In genomic region chr18:49168281-49168680, GRCh38 we compare ENCODE assay signal across 15 cellular contexts.
DNase-seq lines count a peak whose midpoint lies in the region; ATAC-seq and TF ChIP-seq lines count a peak whose summit lies in the region.
"Had no signal": no experiment of that assay in that cellular context is flagged by ENCODE, and none has a peak within 500 bp of the region (broad histone marks: within the 10 kb centered on the region; RNA-seq: fewer than 3 reads in every experiment).

No MANE protein-coding gene starts in this region.

- no peak overlapping the region for H4K12ac ChIP-seq in trophoblast cell (ENCODE audit: low read depth, low read length)

- no peak overlapping the region for H4K8ac ChIP-seq in trophoblast cell (ENCODE audit: low read depth, low read length)

- H3K18ac ChIP-seq in trophoblast cell (ENCODE audit: low read length), result no peak overlapping the region

- H3K27me3 ChIP-seq in CD8-positive, alpha-beta memory T cell (ENCODE audit: insufficient read depth, low read length, poor library complexity, severe bottlenecking), result no peaks in the 10 kb centered on the region
- H3K27me3 ChIP-seq in MM.1S (replicated peaks; ENCODE audit: insufficient read depth, low read length) (no peaks in the 10 kb centered on the region), trophoblast cell (ENCODE audit: insufficient read depth, low read length) (no peaks in the 10 kb centered on the region), right lobe of liver (no peaks in the 10 kb centered on the region)
- H3K27me3 ChIP-seq: cardiac muscle cell, esophagus muscularis mucosa had no signal

- H3K27ac Mint-ChIP-seq in CD8-positive, alpha-beta memory T cell, result peak overlapping the region in 5 of 8 donors; percentile 12 to 95 (median 79)
- H3K27ac Mint-ChIP-seq: activated CD4-positive, alpha-beta T cell treated with anti-CD3 and anti-CD28 coated beads for 36 hours had no signal

- H3K4ac ChIP-seq in trophoblast cell (ENCODE audit: low read depth, low read length), result no peak overlapping the region

- peak overlapping the region in 4 of 7 donors; percentile 75 to 86 (median 83) for H3K4me3 Mint-ChIP-seq in CD8-positive, alpha-beta memory T cell
- H3K4me3 Mint-ChIP-seq: CD14-positive monocyte had no signal

- H3K9me3 ChIP-seq in CD8-positive, alpha-beta memory T cell (ENCODE audit: low read length), result no peaks in the 10 kb centered on the region
- H3K9me3 ChIP-seq in MM.1S (replicated peaks; ENCODE audit: insufficient read depth, low read length) (no peaks in the 10 kb centered on the region), trophoblast cell (ENCODE audit: insufficient read depth, low read depth, low read length) (no peaks in the 10 kb centered on the region), right lobe of liver (no peaks in the 10 kb centered on the region)

- peaks cover 7 to 14% (median 12%) of the 10 kb centered on the region in 3 donors for H3K36me3 Mint-ChIP-seq in CD8-positive, alpha-beta memory T cell

- no peak overlapping the region for H3K23ac ChIP-seq in trophoblast cell (ENCODE audit: low read length)

- H4K20me1 ChIP-seq in MM.1S (ENCODE audit: insufficient read depth, low read length), result no peaks in the 10 kb centered on the region

- H3F3A ChIP-seq in MM.1S (ENCODE audit: insufficient read depth, low read length), result no peaks in the 10 kb centered on the region

- H3K9me2 ChIP-seq in MM.1S (replicated peaks; ENCODE audit: insufficient read depth, low read length), result no peaks in the 10 kb centered on the region
- H3K9me2 ChIP-seq: SK-N-SH had no signal

- H3K4me1 ChIP-seq in CD8-positive, alpha-beta memory T cell (ENCODE audit: insufficient read depth, low read length), result no peaks in the 10 kb centered on the region
- 0 out of 2 replicates have a peak, but pooled peaks cover 11% of the 10 kb centered on the region for H3K4me1 ChIP-seq in MM.1S (ENCODE audit: low read length)
- no peaks in the 10 kb centered on the region for H3K4me1 ChIP-seq in trophoblast cell (ENCODE audit: control insufficient read depth in 1 of 2, insufficient read depth in 2 of 2, low read length in 2 of 2)
- H3K4me1 ChIP-seq in right lobe of liver, result no peaks in the 10 kb centered on the region

- H2AFZ ChIP-seq in MM.1S (ENCODE audit: low read length) (no peak overlapping the region), trophoblast cell (ENCODE audit: insufficient read depth, low read length, poor library complexity) (no peak overlapping the region)

- TF ChIP-seq POLR2A in right lobe of liver (IDR thresholded peaks at IDR 0.05), result no peak

- no peak overlapping the region for H4K91ac ChIP-seq in trophoblast cell (ENCODE audit: low read depth, low read length)

- DNase-seq in CD8-positive, alpha-beta memory T cell, result no peak
- no peak for DNase-seq in MM.1S
- peak; percentile 96 for DNase-seq in cerebellar cortex (ENCODE audit: low spot score)
- no peak for DNase-seq in trophoblast cell
- DNase-seq in retina, result no peak
- no peak for DNase-seq in D341Med (ENCODE audit: low spot score)
- DNase-seq in right lobe of liver, result no peak
- DNase-seq in NCI-H345 treated with DMSO at 0.1 percent for 48 hours (lab: John Stamatoyannopoulos, UW; ENCODE audit: unreplicated experiment), result no peak
- DNase-seq: effector CD4-positive, alpha-beta T cell; NCI-H2171; SK-N-SH had no signal

- H2AK5ac ChIP-seq in trophoblast cell (ENCODE audit: low read length), result peak overlapping the region; percentile 54

- intact Hi-C loops in right lobe of liver (cut with DNase I), result no loop called here

- H3K4me2 ChIP-seq in MM.1S (ENCODE audit: low read depth, low read length) (0 out of 2 replicates have a peak overlapping the region, but pooled peaks have one; percentile 53), trophoblast cell (ENCODE audit: low read length) (no peak overlapping the region)
- H3K4me2 ChIP-seq: SK-N-SH had no signal

- no peak overlapping the region for H3K14ac ChIP-seq in trophoblast cell (ENCODE audit: low read length)

- H3K4me1 Mint-ChIP-seq in CD8-positive, alpha-beta memory T cell, result peaks cover 29 to 30% (median 30%) of the 10 kb centered on the region in 3 donors

- H2BK5ac ChIP-seq in trophoblast cell (ENCODE audit: low read depth, low read length, poor library complexity), result no peak overlapping the region

- H3K27me3 Mint-ChIP-seq in CD8-positive, alpha-beta memory T cell, result no peaks in the 10 kb centered on the region
- H3K27me3 Mint-ChIP-seq: activated CD4-positive, alpha-beta T cell treated with anti-CD3 and anti-CD28 coated beads for 36 hours had no signal

- H3K79me2 ChIP-seq in MM.1S (ENCODE audit: low read length), result no peaks in the 10 kb centered on the region
- no peaks in the 10 kb centered on the region for H3K79me2 ChIP-seq in trophoblast cell (ENCODE audit: control insufficient read depth, insufficient read depth, low read length, poor library complexity)

- ATAC-seq in right lobe of liver, result no peak

- no peak overlapping the region for H3K9ac ChIP-seq in MM.1S (ENCODE audit: low read length)
- no peak overlapping the region for H3K9ac ChIP-seq in trophoblast cell (ENCODE audit: low read length)
- H3K9ac ChIP-seq: SK-N-SH had no signal

- CTCF ChIA-PET in CD8-positive, alpha-beta memory T cell (lab: Charles Lee), result no interaction called here

- no peaks in the 10 kb centered on the region for H3K79me1 ChIP-seq in trophoblast cell (ENCODE audit: low read length)

- no peak for TF ChIP-seq CTCF in MM.1S (IDR thresholded peaks at IDR 0.05; ENCODE audit: low read length)
- TF ChIP-seq CTCF in right lobe of liver (IDR thresholded peaks at IDR 0.05), result no peak

- no peaks in the 10 kb centered on the region for H3K36me3 ChIP-seq in CD8-positive, alpha-beta memory T cell (ENCODE audit: insufficient read depth, low read length)
- H3K36me3 ChIP-seq in MM.1S (replicated peaks; ENCODE audit: insufficient read depth, low read length) (no peaks in the 10 kb centered on the region), trophoblast cell (ENCODE audit: control insufficient read depth in 1 of 2, insufficient read depth in 2 of 2, low read length in 2 of 2) (no peaks in the 10 kb centered on the region), right lobe of liver (no peaks in the 10 kb centered on the region)
- H3K36me3 ChIP-seq: cardiac muscle cell had no signal

- POLR2A ChIA-PET in CD8-positive, alpha-beta memory T cell (lab: Charles Lee), result no interaction called here

- H2BK12ac ChIP-seq in trophoblast cell (ENCODE audit: low read length), result no peak overlapping the region

- H3K4me3 ChIP-seq in CD8-positive, alpha-beta memory T cell (ENCODE audit: low read length), result no peak overlapping the region
- no peak overlapping the region for H3K4me3 ChIP-seq in MM.1S (ENCODE audit: low read length)
- H3K4me3 ChIP-seq in trophoblast cell (ENCODE audit: low read depth, low read length), result no peak overlapping the region
- H3K4me3 ChIP-seq in right lobe of liver, result no peak overlapping the region
- H3K4me3 ChIP-seq: cardiac muscle cell, esophagus muscularis mucosa had no signal

- H3K27ac ChIP-seq in CD8-positive, alpha-beta memory T cell (ENCODE audit: low read depth, low read length), result no peak overlapping the region
- H3K27ac ChIP-seq in MM.1S (ENCODE audit: low read length) (no peak overlapping the region), trophoblast cell (ENCODE audit: low read depth, low read length) (no peak overlapping the region), right lobe of liver (no peak overlapping the region)
- H3K27ac ChIP-seq: cardiac muscle cell, esophagus muscularis mucosa had no signal

- peaks cover 0 to 8% (median 4%) of the 10 kb centered on the region in 5 donors for H3K9me3 Mint-ChIP-seq in CD8-positive, alpha-beta memory T cell

- no CpG with 5 or more reads among the region's 6 CpGs for WGBS in trophoblast cell (ENCODE audit: extremely low coverage, insufficient coverage, insufficient read length)
- 60% methylated on average over 6 of the region's 6 CpGs for WGBS in right lobe of liver (ENCODE audit: insufficient coverage, low coverage, low lambda C conversion rate, missing lambda C conversion rate)

- H2BK120ac ChIP-seq in trophoblast cell (ENCODE audit: insufficient read depth, low read length, poor library complexity), result no peak overlapping the region
